21 cellular contexts compared by ENCODE assay signal in genomic region chr20:57444394-57445048, GRCh38. TPM values are rescaled to one million over a fixed set of nuclear protein-coding genes. Genes with fewer than 3 reads are reported as not detected.
DNase-seq lines count a peak whose midpoint lies in the region; ATAC-seq, FAIRE-seq and TF ChIP-seq lines count a peak whose summit lies in the region.
"Had no signal": no experiment of that assay in that cellular context is flagged by ENCODE, and none has a peak within 500 bp of the region (broad histone marks: within the 10 kb centered on the region; RNA-seq: fewer than 3 reads in every experiment).

No MANE protein-coding gene starts in this region.

- FAIRE-seq in K562 (lab: Jason Lieb, UNC): no peak
- FAIRE-seq: A549, GM19239, H54 had no signal

- peak overlapping the region; percentile 25 for H3K14ac ChIP-seq in trophoblast cell (ENCODE audit: low read length)

- peak overlapping the region in 8 of 11 experiments; percentile 8 to 99 (median 54); a peak in 13 of 22 replicates for H3K27ac ChIP-seq in BLaER1 treated with 17β-estradiol and CSF1 and Interleukin-3, amounts not matched to agents 10 nM and 100 nM
- H3K27ac ChIP-seq in K562 (ENCODE audit: extremely low read depth, low read depth, low read length): no peak overlapping the region
- H3K27ac ChIP-seq in trophoblast cell (ENCODE audit: low read depth, low read length): no peak overlapping the region
- peak overlapping the region; percentile 67 to 68 for H3K27ac ChIP-seq in thoracic aorta
- H3K27ac ChIP-seq: A549, C4-2B, HL-60, RWPE1 had no signal

- H3K79me1 ChIP-seq in trophoblast cell (ENCODE audit: low read length): peaks cover 26% of the 10 kb centered on the region

- H2BK12ac ChIP-seq in trophoblast cell (ENCODE audit: low read length): peak overlapping the region; percentile 47

- ATAC-seq in K562 (no peak), thoracic aorta (ENCODE audit: insufficient number of reproducible peaks, low FRiP score, low read depth) (no peak), HG03135 (IDR thresholded peaks at IDR 0.05; ENCODE audit: unreplicated experiment) (no peak)
- ATAC-seq: A549, PC-3 had no signal

- no peaks in the 10 kb centered on the region for H3K36me3 ChIP-seq in BLaER1 treated with 17β-estradiol and CSF1 and Interleukin-3, amounts not matched to agents 10 nM and 100 nM
- H3K36me3 ChIP-seq in K562 (ENCODE audit: control insufficient read depth, insufficient read depth, low read length): no peaks in the 10 kb centered on the region
- no peaks in the 10 kb centered on the region for H3K36me3 ChIP-seq in trophoblast cell (ENCODE audit: control insufficient read depth in 1 of 2, insufficient read depth in 2 of 2, low read length in 2 of 2)
- H3K36me3 ChIP-seq in thoracic aorta: no peaks in the 10 kb centered on the region

- no peak for TF ChIP-seq RAD21 in K562 (CRISPR knock-in tag; conservative IDR thresholded peaks at IDR 0.05 in 1 of 2, IDR thresholded peaks at IDR 0.05 in 1 of 2)

- no peak overlapping the region for H4K12ac ChIP-seq in trophoblast cell (ENCODE audit: low read depth, low read length)

- POLR2A ChIA-PET in K562 (lab: Yijun Ruan, JAX): no interaction called here

- H3K4me1 ChIP-seq in BLaER1 treated with 17β-estradiol and CSF1 and Interleukin-3, amounts not matched to agents 10 nM and 100 nM: peaks cover 36 to 100% (median 71%) of the 10 kb centered on the region in 10 experiments
- H3K4me1 ChIP-seq in K562 (replicated peaks in 1 of 2; ENCODE audit: control insufficient read depth in 2 of 2, insufficient read depth in 2 of 2, low read length in 2 of 2) (peaks cover 21 to 46% of the 10 kb centered on the region in 2 experiments), trophoblast cell (ENCODE audit: control insufficient read depth in 1 of 2, insufficient read depth in 2 of 2, low read length in 2 of 2) (peaks cover 33 to 41% of the 10 kb centered on the region in 2 experiments), thoracic aorta (ENCODE audit: control insufficient read depth in 1 of 2, low read depth in 2 of 2) (peaks cover 16 to 58% of the 10 kb centered on the region in 2 donors)
- H3K4me1 ChIP-seq: Caco-2 had no signal

- TF ChIP-seq EP300 in K562 (IDR thresholded peaks at IDR 0.05; ENCODE audit: low read length): no peak

- TF ChIP-seq CTCF in K562 (IDR thresholded peaks at IDR 0.05 in 2 of 3, conservative IDR thresholded peaks at IDR 0.05 in 1 of 3; ENCODE audit: insufficient read depth in 2 of 3, low read depth in 1 of 3, low read length in 3 of 3) (no peak), thoracic aorta (IDR thresholded peaks at IDR 0.05) (no peak)

- peak overlapping the region in 7 of 11 experiments; percentile 12 to 98 (median 52); a peak in 12 of 22 replicates for H3K4me2 ChIP-seq in BLaER1 treated with 17β-estradiol and CSF1 and Interleukin-3, amounts not matched to agents 10 nM and 100 nM
- H3K4me2 ChIP-seq in K562 (ENCODE audit: insufficient read depth, low read length) (no peak overlapping the region), trophoblast cell (ENCODE audit: low read length) (no peak overlapping the region)
- H3K4me2 ChIP-seq: A549 had no signal

- no peak overlapping the region for H4K91ac ChIP-seq in trophoblast cell (ENCODE audit: low read depth, low read length)

- H3K27me3 ChIP-seq in BLaER1 treated with 17β-estradiol and CSF1 and Interleukin-3, amounts not matched to agents 10 nM and 100 nM: no peaks in the 10 kb centered on the region
- H3K27me3 ChIP-seq in K562 (ENCODE audit: control insufficient read depth in 2 of 2, insufficient read depth in 2 of 2, low read length in 2 of 2) (no peaks in the 10 kb centered on the region), trophoblast cell (ENCODE audit: insufficient read depth, low read length) (no peaks in the 10 kb centered on the region), thoracic aorta (replicated peaks; ENCODE audit: insufficient read depth) (no peaks in the 10 kb centered on the region)

- CTCF ChIA-PET in K562 (lab: Yijun Ruan, JAX; ENCODE audit: low intra/inter-chr PET ratio): no interaction called here

- H3K79me2 ChIP-seq in K562 (ENCODE audit: control insufficient read depth, insufficient read depth, low read length) (no peaks in the 10 kb centered on the region), trophoblast cell (ENCODE audit: control insufficient read depth, insufficient read depth, low read length, poor library complexity) (peaks cover 3% of the 10 kb centered on the region)

- H3K9ac ChIP-seq in BLaER1 treated with 17β-estradiol and CSF1 and Interleukin-3, amounts not matched to agents 10 nM and 100 nM: peak overlapping the region in 2 of 11 experiments; percentile 27 to 28; a peak in 2 of 22 replicates
- H3K9ac ChIP-seq in K562 (ENCODE audit: insufficient read depth in 1 of 2, low read depth in 2 of 2, low read length in 2 of 2): peak overlapping the region in 1 of 2 experiments; percentile 38; a peak in 1 of 4 replicates
- H3K9ac ChIP-seq in trophoblast cell (ENCODE audit: low read length): no peak overlapping the region

- intact Hi-C loops in K562 (cut with micrococcal nuclease): no loop called here
- intact Hi-C loops in posterior cingulate gyrus (cut with DNase I): no loop called here

- H2AFZ ChIP-seq in K562 (ENCODE audit: low read depth, low read length) (no peak overlapping the region), trophoblast cell (ENCODE audit: insufficient read depth, low read length, poor library complexity) (no peak overlapping the region)

- H3K9me3 ChIP-seq in BLaER1 treated with 17β-estradiol and CSF1 and Interleukin-3, amounts not matched to agents 10 nM and 100 nM (replicated peaks in 1 of 11): peaks cover 0 to 7% (median 0%) of the 10 kb centered on the region in 11 experiments; a peak in 6 of 22 replicates
- 0 out of 2 replicates have a peak, but pooled peaks cover 4% of the 10 kb centered on the region for H3K9me3 ChIP-seq in K562 (replicated peaks; ENCODE audit: control insufficient read depth, insufficient read depth, low read depth, low read length)
- no peaks in the 10 kb centered on the region for H3K9me3 ChIP-seq in trophoblast cell (ENCODE audit: insufficient read depth, low read depth, low read length)
- no peaks in the 10 kb centered on the region for H3K9me3 ChIP-seq in thoracic aorta

- DNase-seq in K562 (ENCODE audit: extremely low read depth in 1 of 4, low spot score in 3 of 4) (no peak), trophoblast cell (no peak), thoracic aorta (ENCODE audit: low spot score) (no peak), CD1c-positive myeloid dendritic cell (ENCODE audit: extremely low spot score) (no peak), posterior cingulate gyrus (no peak), COR-L47 (lab: John Stamatoyannopoulos, UW) (no peak)
- DNase-seq: Caco-2, KG1, NCI-H1436 treated with DMSO at 0.1 percent for 48 hours, NCI-H2081, NCI-H510A, NCI-H82 had no signal

- H3K9me1 ChIP-seq in K562 (ENCODE audit: control insufficient read depth, insufficient read depth, low read length): no peaks in the 10 kb centered on the region

- no peak overlapping the region for H3K4me3 ChIP-seq in BLaER1 treated with 17β-estradiol and CSF1 and Interleukin-3, amounts not matched to agents 10 nM and 100 nM
- H3K4me3 ChIP-seq in K562 (no peak overlapping the region), trophoblast cell (ENCODE audit: low read depth, low read length) (no peak overlapping the region), thoracic aorta (no peak overlapping the region)
- H3K4me3 ChIP-seq: A549 had no signal

- BruUV-seq in K562 (replicated peaks; lab: Mats Ljungman, UMichigan): no TSS peak

- in situ Hi-C loops in K562 (cut with MboI): no loop called here

- peak overlapping the region; percentile 46 for H2BK120ac ChIP-seq in trophoblast cell (ENCODE audit: insufficient read depth, low read length, poor library complexity)

- H4K20me1 ChIP-seq in BLaER1 treated with 17β-estradiol and CSF1 and Interleukin-3, amounts not matched to agents 10 nM and 100 nM: no peaks in the 10 kb centered on the region
- no peaks in the 10 kb centered on the region for H4K20me1 ChIP-seq in K562 (replicated peaks; ENCODE audit: control insufficient read depth, insufficient read depth, low read length)

- TF ChIP-seq POLR2A in K562 (conservative IDR thresholded peaks at IDR 0.05): no peak

- H3K18ac ChIP-seq in trophoblast cell (ENCODE audit: low read length): no peak overlapping the region

- H2BK5ac ChIP-seq in trophoblast cell (ENCODE audit: low read depth, low read length, poor library complexity): no peak overlapping the region

- H3K23ac ChIP-seq in trophoblast cell (ENCODE audit: low read length): no peak overlapping the region

- no peak overlapping the region for H4K8ac ChIP-seq in trophoblast cell (ENCODE audit: low read depth, low read length)

- 51% methylated on average over 11 of the region's 16 CpGs for WGBS in K562 (ENCODE audit: insufficient coverage, low coverage, missing lambda C conversion rate)
- no CpG with 5 or more reads among the region's 16 CpGs for WGBS in trophoblast cell (ENCODE audit: extremely low coverage, insufficient coverage, insufficient read length)

- H2AK5ac ChIP-seq in trophoblast cell (ENCODE audit: low read length): peak overlapping the region; percentile 38

- H3K4ac ChIP-seq in trophoblast cell (ENCODE audit: low read depth, low read length): no peak overlapping the region

TF ChIP-seq in K562, 482 proteins besides CTCF, POLR2A, EP300 and RAD21 (continues in another document):
- TF ChIP-seq ZKSCAN1 (IDR thresholded peaks at IDR 0.05; ENCODE audit: low read depth, low read length) (peak; percentile 88), GATA2 (CRISPR knock-in tag; IDR thresholded peaks at IDR 0.05) (no peak), PTRF (tag; IDR thresholded peaks at IDR 0.05) (no peak), ARID2 (IDR thresholded peaks at IDR 0.05) (no peak)

RNA-seq across cellular contexts. Expression of gene RBM38, which starts 53.3 kb away (rescaled TPM):
- total RNA-seq in K562 (2011; cell fraction: chromatin; rRNA removed; ENCODE audit: low replicate concordance): 13.6 and 33.0 TPM in 2 replicates
- total RNA-seq in K562 (2011; cell fraction: nucleolus; rRNA removed): 29.3 and 29.4 TPM in 2 replicates
- total RNA-seq in K562 (2011; cell fraction: nucleoplasm; rRNA removed): 21.9 and 24.7 TPM in 2 replicates
- total RNA-seq in K562 (2014; rRNA removed) (63.6 and 74.0 TPM in 2 replicates), K562 (2014; rRNA removed; fragmentation: Illumina TruSeq; extraction: Trizol) (10.9 and 12.3 TPM in 2 replicates), K562 (2015; rRNA removed; fragmentation: Illumina TruSeq; extraction: Trizol) (33.9 and 36.1 TPM in 2 replicates), K562 (2021) (82.4 and 83.4 TPM in 2 replicates), thoracic aorta (10 to 100 TPM in 1 of 2 donors, 1 to 10 TPM in 1; 9.6 to 24.8 TPM)
- polyA plus RNA-seq in K562 (2011; rRNA removed) (31.9 and 33.2 TPM in 2 replicates), K562 (2014; fragmentation: Illumina TruSeq; extraction: Trizol) (22.5 and 55.0 TPM in 2 replicates), K562 (2014; fragmentation: Nextera tagmentation; extraction: Ambion mirVana) (under 1 TPM; 0.28 to 0.39 TPM), K562 (2014; rRNA removed) (79.6 and 84.1 TPM in 2 replicates)
- polyA plus RNA-seq in K562 (2011; cell fraction: cytosol; rRNA removed): 44.2 and 145 TPM in 2 replicates
- polyA plus RNA-seq in K562 (2011; cell fraction: nucleus; rRNA removed): 29.1 and 66.0 TPM in 2 replicates
- polyA plus RNA-seq in K562 (2012): 54.8 and 56.8 TPM in 2 replicates
- 7.0 and 14.2 TPM in 2 replicates for polyA minus RNA-seq in K562 (2011; rRNA and poly(A)+ RNA removed)
- 35.7 and 38.9 TPM in 2 replicates for polyA minus RNA-seq in K562 (2011; cell fraction: cytosol; rRNA and poly(A)+ RNA removed)
- 8.0 and 10.9 TPM in 2 replicates for polyA minus RNA-seq in K562 (2011; cell fraction: nucleus; rRNA and poly(A)+ RNA removed)
- 161 TPM in 2 replicates for polyA plus RNA-seq in trophoblast cell (2013)

Comparison
In these comparisons a context has a peak if more than half of its experiments do, and no peak if none do; other contexts are left out.
1. H3K27ac ChIP-seq: peak in BLaER1 treated with 17β-estradiol and CSF1 and Interleukin-3, amounts not matched to agents 10 nM and 100 nM (8 of 11) and thoracic aorta (2 of 2); none in K562 (single experiment) and trophoblast cell (single experiment).
2. H3K4me2 ChIP-seq: peak in BLaER1 treated with 17β-estradiol and CSF1 and Interleukin-3, amounts not matched to agents 10 nM and 100 nM (7 of 11); none in K562 (single experiment) and trophoblast cell (single experiment).